ENCODE assay signal across 8 cellular contexts in genomic region chr12:125330645-125331341, GRCh38.
DNase-seq lines count a peak whose midpoint lies in the region; ATAC-seq and TF ChIP-seq lines count a peak whose summit lies in the region.

No MANE protein-coding gene starts in this region.

- no peak overlapping the region for H3K4me3 Mint-ChIP-seq in natural killer cell

- H3K36me3 Mint-ChIP-seq in natural killer cell = no peaks in the 10 kb centered on the region

- H3K36me3 ChIP-seq in stomach smooth muscle (ENCODE audit: control insufficient read depth in 2 of 2, insufficient read depth in 2 of 2, low read length in 2 of 2) = no peaks in the 10 kb centered on the region

- intact Hi-C loops in natural killer cell (cut with micrococcal nuclease) = no loop called here

- H3K27ac Mint-ChIP-seq in natural killer cell = no peak overlapping the region

- no peaks in the 10 kb centered on the region for H3K4me1 ChIP-seq in stomach smooth muscle (ENCODE audit: control insufficient read depth, insufficient read depth, low read length)

- H3K9ac ChIP-seq in stomach smooth muscle (ENCODE audit: low read length in 2 of 2) = peak overlapping the region; percentile 29 to 30

- DNase-seq in DMS79 treated with DMSO at 0.1 percent for 48 hours (lab: John Stamatoyannopoulos, UW) = peak; percentile 6
- DNase-seq in DMS79 (lab: John Stamatoyannopoulos, UW) = no peak
- DNase-seq in HFF-Myc (ENCODE audit: extremely low read depth, low read depth) = no peak
- peak; percentile 24 for DNase-seq in NCI-H69 (lab: John Stamatoyannopoulos, UW)
- peak; percentile 71 to 79 for DNase-seq in activated T-cell treated with anti-CD3 and anti-CD28 coated beads, Interleukin-2, amount 50 U/mL, for 48 hours
- peak; percentile 16 for DNase-seq in fibroblast of villous mesenchyme (ENCODE audit: low read depth)
- DNase-seq in natural killer cell = peak; percentile 34

- peaks cover 12 to 20% of the 10 kb centered on the region in 2 donors for H3K27me3 ChIP-seq in stomach smooth muscle (ENCODE audit: control insufficient read depth in 1 of 2, insufficient read depth in 2 of 2, low read length in 2 of 2)

- TF ChIP-seq CTCF in HFF-Myc (IDR thresholded peaks at IDR 0.05; ENCODE audit: low read depth, low read length, missing control alignments) (peak; percentile 73), fibroblast of villous mesenchyme (IDR thresholded peaks at IDR 0.05; ENCODE audit: insufficient read depth, low read depth, low read length) (peak; percentile 71), natural killer cell (IDR thresholded peaks at IDR 0.05) (peak; percentile 51)

- no peaks in the 10 kb centered on the region for H3K4me1 Mint-ChIP-seq in natural killer cell

- H3K27me3 Mint-ChIP-seq in natural killer cell (ENCODE audit: low read depth in 2 of 2) = peaks cover 25 to 48% of the 10 kb centered on the region in 2 donors

- H3K9me3 ChIP-seq in stomach smooth muscle (ENCODE audit: control insufficient read depth in 2 of 2, low read length in 2 of 2) = peaks cover 0 to 5% of the 10 kb centered on the region in 2 donors

- H3K4me3 ChIP-seq in HFF-Myc (replicated peaks; ENCODE audit: low read depth, low read length) (0 out of 2 replicates have a peak overlapping the region, but pooled peaks have one; percentile 13), fibroblast of villous mesenchyme (ENCODE audit: low read depth, low read length) (peak overlapping the region; percentile 50), stomach smooth muscle (ENCODE audit: low read length in 2 of 2) (peak overlapping the region; percentile 49 to 69)

- no peak overlapping the region for H3K27ac ChIP-seq in stomach smooth muscle (ENCODE audit: low read length)

- ATAC-seq in natural killer cell = peak in 2 of 3 donors; percentile 54 to 83

- no peaks in the 10 kb centered on the region for H3K9me3 Mint-ChIP-seq in natural killer cell

Comparison
In these comparisons a context has a peak if more than half of its experiments do, and no peak if none do; other contexts are left out.
1. DNase-seq: peak in DMS79 treated with DMSO at 0.1 percent for 48 hours (single experiment), NCI-H69 (single experiment), activated T-cell treated with anti-CD3 and anti-CD28 coated beads, Interleukin-2, amount 50 U/mL, for 48 hours (2 of 2), fibroblast of villous mesenchyme (single experiment) and natural killer cell (single experiment); none in DMS79 (single experiment) and HFF-Myc (single experiment).
2. Peak in every context shown above with its lines, with median percentiles within 50 percentile points of each other: H3K4me3 ChIP-seq and CTCF ChIP-seq.